Comparison of ENCODE assay signal across 9 cellular contexts in the genomic region with DNA sequence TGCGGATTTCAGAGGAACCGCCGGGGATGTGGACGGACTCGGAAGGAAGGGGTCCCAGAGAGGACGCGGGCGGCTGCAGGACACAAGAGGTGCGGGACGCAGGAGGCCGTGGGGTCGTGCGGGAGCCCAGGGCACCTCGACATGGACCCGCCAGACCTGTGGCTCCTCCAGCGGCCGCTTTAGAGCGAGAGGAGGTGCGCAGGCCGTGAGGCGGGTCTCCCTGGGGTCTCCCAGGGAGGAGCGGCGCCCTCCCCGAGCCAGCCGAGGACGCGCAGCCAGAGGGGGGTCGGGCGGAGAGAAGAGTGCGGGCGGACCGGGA. TPM values are rescaled to one million over a fixed set of nuclear protein-coding genes. Genes with fewer than 3 reads are reported as not detected.
DNase-seq lines count a peak whose midpoint lies in the region; ATAC-seq and TF ChIP-seq lines count a peak whose summit lies in the region.
"Had no signal": no experiment of that assay in that cellular context is flagged by ENCODE, and none has a peak within 500 bp of the region (broad histone marks: within the 10 kb centered on the region; RNA-seq: fewer than 3 reads in every experiment).

No MANE protein-coding gene starts in this region.

- intact Hi-C loops in breast epithelium (cut with DNase I; ENCODE audit: low total_unique reads), result no loop called here

- DNase-seq in activated CD8-positive, alpha-beta memory T cell treated with anti-CD3 and anti-CD28 coated beads, Interleukin-2, amount 10 ng/mL, durations not matched to agents 7 days and 5 days, result no peak
- DNase-seq in activated CD8-positive, alpha-beta memory T cell treated with anti-CD3 and anti-CD28 coated beads for 24 hours, result no peak
- no peak for DNase-seq in breast epithelium (ENCODE audit: low spot score in 2 of 2)
- no peak for DNase-seq in mesothelial cell of epicardium (ENCODE audit: low spot score in 2 of 2, unreplicated experiment in 2 of 2)
- DNase-seq in cerebellar cortex (ENCODE audit: low spot score), result no peak
- no peak for DNase-seq in SHP77 (lab: John Stamatoyannopoulos, UW)
- no peak for DNase-seq in DMS79 (lab: John Stamatoyannopoulos, UW)

- H3K4me3 ChIP-seq in breast epithelium, result peak overlapping the region; percentile 62 to 87 (median 78)

- no peaks in the 10 kb centered on the region for H3K9me3 ChIP-seq in breast epithelium

- H3K27me3 Mint-ChIP-seq in activated CD8-positive, alpha-beta memory T cell treated with anti-CD3 and anti-CD28 coated beads, Interleukin-2, amount 10 ng/mL, durations not matched to agents 7 days and 5 days, result no peaks in the 10 kb centered on the region
- H3K27me3 Mint-ChIP-seq in IgD-negative memory B cell (no peaks in the 10 kb centered on the region), mesothelial cell of epicardium (ENCODE audit: low read depth) (no peaks in the 10 kb centered on the region)

- H3K36me3 ChIP-seq in breast epithelium, result no peaks in the 10 kb centered on the region

- no peaks in the 10 kb centered on the region for H3K36me3 Mint-ChIP-seq in activated CD8-positive, alpha-beta memory T cell treated with anti-CD3 and anti-CD28 coated beads, Interleukin-2, amount 10 ng/mL, durations not matched to agents 7 days and 5 days
- H3K36me3 Mint-ChIP-seq in IgD-negative memory B cell (no peaks in the 10 kb centered on the region), mesothelial cell of epicardium (peaks cover 1% of the 10 kb centered on the region)

- H3K27ac Mint-ChIP-seq in activated CD8-positive, alpha-beta memory T cell treated with anti-CD3 and anti-CD28 coated beads, Interleukin-2, amount 10 ng/mL, durations not matched to agents 7 days and 5 days, result peak overlapping the region; percentile 91
- peak overlapping the region in 2 of 3 donors; percentile 23 to 94 for H3K27ac Mint-ChIP-seq in IgD-negative memory B cell
- peak overlapping the region; percentile 88 for H3K27ac Mint-ChIP-seq in mesothelial cell of epicardium

- CTCF ChIA-PET in activated CD8-positive, alpha-beta memory T cell treated with anti-CD3 and anti-CD28 coated beads, Interleukin-2, amount 10 ng/mL, durations not matched to agents 7 days and 5 days (lab: Charles Lee), result interaction anchor here (1.1 to 4.0 kb wide), 3 partner anchors 30 to 37 kb away, joined by 3 to 18 read pairs (median 4); no protein-coding TSS in a partner anchor

- H3K4me1 Mint-ChIP-seq in activated CD8-positive, alpha-beta memory T cell treated with anti-CD3 and anti-CD28 coated beads, Interleukin-2, amount 10 ng/mL, durations not matched to agents 7 days and 5 days, result peaks cover 22% of the 10 kb centered on the region
- H3K4me1 Mint-ChIP-seq in IgD-negative memory B cell (peaks cover 10 to 19% (median 18%) of the 10 kb centered on the region in 3 donors), mesothelial cell of epicardium (peaks cover 11% of the 10 kb centered on the region)

- peak overlapping the region; percentile 83 to 90 for H3K27ac ChIP-seq in breast epithelium

- no peaks in the 10 kb centered on the region for H3K4me1 ChIP-seq in breast epithelium

- TF ChIP-seq CTCF in breast epithelium (IDR thresholded peaks at IDR 0.05), result no peak
- TF ChIP-seq CTCF in mesothelial cell of epicardium (IDR thresholded peaks at IDR 0.05; ENCODE audit: unreplicated experiment), result no peak

- peak overlapping the region; percentile 94 for H3K4me3 Mint-ChIP-seq in activated CD8-positive, alpha-beta memory T cell treated with anti-CD3 and anti-CD28 coated beads, Interleukin-2, amount 10 ng/mL, durations not matched to agents 7 days and 5 days
- H3K4me3 Mint-ChIP-seq in IgD-negative memory B cell (peak overlapping the region; percentile 89 to 98 (median 97)), mesothelial cell of epicardium (peak overlapping the region; percentile 93)

- ATAC-seq in activated CD8-positive, alpha-beta memory T cell treated with anti-CD3 and anti-CD28 coated beads, Interleukin-2, amount 10 ng/mL, durations not matched to agents 7 days and 5 days, result no peak

- H3K27me3 ChIP-seq in breast epithelium, result no peaks in the 10 kb centered on the region

- no peaks in the 10 kb centered on the region for H3K9me3 Mint-ChIP-seq in activated CD8-positive, alpha-beta memory T cell treated with anti-CD3 and anti-CD28 coated beads, Interleukin-2, amount 10 ng/mL, durations not matched to agents 7 days and 5 days (ENCODE audit: low read depth)
- H3K9me3 Mint-ChIP-seq in IgD-negative memory B cell (no peaks in the 10 kb centered on the region), mesothelial cell of epicardium (no peaks in the 10 kb centered on the region)

- TF ChIP-seq POLR2A in breast epithelium (IDR thresholded peaks at IDR 0.05), result no peak

RNA-seq across cellular contexts. Expression of gene FLYWCH1, which starts 6.8 kb away (rescaled TPM):
- 10 to 100 TPM; 52.7 to 58.1 TPM for total RNA-seq in activated CD8-positive, alpha-beta memory T cell treated with anti-CD3 and anti-CD28 coated beads, Interleukin-2, amount 10 ng/mL, durations not matched to agents 7 days and 5 days
- polyA plus RNA-seq in IgD-negative memory B cell, result 14.8 TPM
- 10 to 100 TPM; 28.0 to 30.9 (median 28.2) TPM for total RNA-seq in breast epithelium
- total RNA-seq in mesothelial cell of epicardium, result 25.9 to 29.4 TPM (median 29.0 TPM) in 3 replicates

RNA-seq across cellular contexts. Expression of gene FLYWCH2, which starts 21.9 kb away (rescaled TPM):
- total RNA-seq in activated CD8-positive, alpha-beta memory T cell treated with anti-CD3 and anti-CD28 coated beads, Interleukin-2, amount 10 ng/mL, durations not matched to agents 7 days and 5 days, result 10 to 100 TPM; 19.6 to 19.7 TPM
- 20.8 TPM for polyA plus RNA-seq in IgD-negative memory B cell
- total RNA-seq in breast epithelium (10 to 100 TPM; 36.0 to 49.2 (median 47.9) TPM), mesothelial cell of epicardium (26.3 to 28.6 TPM (median 28.3 TPM) in 3 replicates)

RNA-seq across cellular contexts. Expression of gene PRSS22, which starts 46.9 kb away (rescaled TPM):
- total RNA-seq in activated CD8-positive, alpha-beta memory T cell treated with anti-CD3 and anti-CD28 coated beads, Interleukin-2, amount 10 ng/mL, durations not matched to agents 7 days and 5 days, result not detected
- polyA plus RNA-seq in IgD-negative memory B cell, result not detected
- total RNA-seq in breast epithelium (10 to 100 TPM in 2 of 3 donors, not detected in 1; 13.6 to 18.7 TPM), mesothelial cell of epicardium (22.8 to 25.1 TPM (median 24.9 TPM) in 3 replicates)
- total RNA-seq: dermis microvascular lymphatic vessel endothelial cell had no signal

RNA-seq across cellular contexts. Expression of gene KREMEN2, which starts 59.2 kb away (rescaled TPM):
- under 1 TPM; 0.35 to 0.40 TPM for total RNA-seq in activated CD8-positive, alpha-beta memory T cell treated with anti-CD3 and anti-CD28 coated beads, Interleukin-2, amount 10 ng/mL, durations not matched to agents 7 days and 5 days
- polyA plus RNA-seq in IgD-negative memory B cell, result 1.5 TPM
- under 1 TPM in 1 of 3 donors, not detected in 2; 0.33 TPM for total RNA-seq in breast epithelium
- 27.3 to 30.5 TPM (median 29.1 TPM) in 3 replicates for total RNA-seq in mesothelial cell of epicardium
- total RNA-seq: dermis microvascular lymphatic vessel endothelial cell had no signal
